In genomic region chr6:31794294-31794865, GRCh38 we compare ENCODE assay signal across 6 cellular contexts. TPM values are rescaled to one million over a fixed set of nuclear protein-coding genes. Genes with fewer than 3 reads are reported as not detected.
DNase-seq lines count a peak whose midpoint lies in the region.

No MANE protein-coding gene starts in this region.

- H3K9ac ChIP-seq in adipocyte (ENCODE audit: low read length), result peak overlapping the region; percentile 99

- H3K4me1 ChIP-seq in adipocyte (ENCODE audit: control insufficient read depth, insufficient read depth, low read length) (peaks cover 3% of the 10 kb centered on the region), mononuclear cell (ENCODE audit: insufficient read depth, low read length) (peaks cover 52% of the 10 kb centered on the region)

- no peaks in the 10 kb centered on the region for H3K27me3 ChIP-seq in adipocyte (replicated peaks; ENCODE audit: control insufficient read depth, insufficient read depth, low read length)
- no peaks in the 10 kb centered on the region for H3K27me3 ChIP-seq in mononuclear cell (ENCODE audit: insufficient read depth, low read length)

- H3K36me3 ChIP-seq in adipocyte (ENCODE audit: control insufficient read depth, insufficient read depth, low read length, severe bottlenecking), result peaks cover 31% of the 10 kb centered on the region

- no peaks in the 10 kb centered on the region for H3K9me3 ChIP-seq in adipocyte (ENCODE audit: control insufficient read depth, low read length)
- no peaks in the 10 kb centered on the region for H3K9me3 ChIP-seq in mononuclear cell (ENCODE audit: low read depth, low read length)

- DNase-seq in NOMO-1 treated with DMSO at 0.1 percent for 48 hours (lab: John Stamatoyannopoulos, UW; ENCODE audit: unreplicated experiment) (peak; percentile 49), NOMO-1 treated with dmso at 0.1 percent for 144 hours (lab: John Stamatoyannopoulos, UW; ENCODE audit: unreplicated experiment) (no peak), adipocyte (ENCODE audit: low read depth) (peak; percentile 65)
- DNase-seq in activated effector memory CD4-positive, alpha-beta T cell treated with Interleukin-2 at 50 U/mL for 16 hours, result no peak
- DNase-seq in activated CD4-positive, alpha-beta T cell treated with anti-CD3 and anti-CD28 coated beads for 48 hours, result no peak

- H3K4me3 ChIP-seq in adipocyte (ENCODE audit: low read length) (peak overlapping the region; percentile 100), mononuclear cell (ENCODE audit: low read length) (peak overlapping the region; percentile 94)

RNA-seq across cellular contexts. Expression of gene VARS1, which starts 1.2 kb away (rescaled TPM):
- 12.3 TPM for total RNA-seq in mononuclear cell

RNA-seq across cellular contexts. Expression of gene LSM2, which starts 12.4 kb away (rescaled TPM):
- 15.4 TPM for total RNA-seq in mononuclear cell

RNA-seq across cellular contexts. Expression of gene VWA7, which starts 17.3 kb away (rescaled TPM):
- total RNA-seq in mononuclear cell, result 0.31 TPM

RNA-seq across cellular contexts. Expression of gene HSPA1L, which starts 20.7 kb away (rescaled TPM):
- total RNA-seq in mononuclear cell, result 2.7 TPM

RNA-seq across cellular contexts. Expression of gene HSPA1A, which starts 21.0 kb away (rescaled TPM):
- 16.6 TPM for total RNA-seq in mononuclear cell

Comparison
In these comparisons a context has a peak if more than half of its experiments do, and no peak if none do; other contexts are left out.
1. DNase-seq: peak in NOMO-1 treated with DMSO at 0.1 percent for 48 hours (single experiment) and adipocyte (single experiment); none in NOMO-1 treated with dmso at 0.1 percent for 144 hours (single experiment), activated effector memory CD4-positive, alpha-beta T cell treated with Interleukin-2 at 50 U/mL for 16 hours (single experiment) and activated CD4-positive, alpha-beta T cell treated with anti-CD3 and anti-CD28 coated beads for 48 hours (single experiment).